Comparison of ENCODE assay signal across 2 cellular contexts in the genomic region with DNA sequence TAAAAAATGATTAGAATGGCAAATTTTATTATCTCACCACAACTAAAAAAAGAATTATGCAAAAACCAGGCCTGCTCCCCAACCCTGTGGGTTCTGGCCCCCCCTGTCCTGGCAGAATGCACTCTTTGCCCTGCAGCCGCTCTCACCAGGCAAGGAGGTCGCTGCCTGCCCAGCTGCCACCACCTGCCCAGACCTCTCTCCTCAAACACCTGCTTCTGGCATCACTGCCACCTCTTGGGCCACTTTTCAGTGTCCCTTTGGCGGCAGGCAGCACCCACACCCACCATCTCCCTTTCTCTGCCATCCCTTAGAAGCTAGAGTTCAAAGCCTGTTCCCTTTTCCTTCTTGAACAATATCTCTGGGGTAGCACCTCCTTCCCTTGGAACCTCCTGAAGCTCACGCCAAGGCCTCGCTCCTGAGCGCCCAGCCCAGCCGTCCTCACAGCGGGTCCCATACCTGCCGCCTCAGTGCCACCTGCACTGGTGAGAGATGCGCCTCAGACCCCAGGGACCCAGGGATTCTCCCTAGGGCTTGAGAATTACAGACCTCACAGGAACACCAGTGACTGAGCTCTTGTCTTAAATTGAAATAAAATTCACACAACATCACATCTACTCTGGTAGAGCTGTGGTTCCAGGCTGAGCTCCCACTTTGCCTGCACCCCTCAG.
TF ChIP-seq lines count a peak whose summit lies in the region.

No MANE protein-coding gene starts in this region.

TF ChIP-seq in H1, 55 proteins besides CTCF, POLR2A, EP300 and RAD21:
- TF ChIP-seq CHD1 (IDR thresholded peaks at IDR 0.05; ENCODE audit: low read depth, low read length): no peak
- no peak for TF ChIP-seq KDM1A (IDR thresholded peaks at IDR 0.05; ENCODE audit: borderline replicate concordance, low read length)
- no peak for TF ChIP-seq GTF2F1 (IDR thresholded peaks at IDR 0.05; ENCODE audit: borderline replicate concordance, low read depth, low read length)
- TF ChIP-seq JUN (IDR thresholded peaks at IDR 0.05; ENCODE audit: low read depth, low read length): no peak
- TF ChIP-seq ATF2 (IDR thresholded peaks at IDR 0.05; ENCODE audit: low read length): no peak
- TF ChIP-seq CHD2 (IDR thresholded peaks at IDR 0.05; ENCODE audit: low read length): no peak
- TF ChIP-seq ZNF274 (IDR thresholded peaks at IDR 0.05; ENCODE audit: borderline replicate concordance, extremely low read depth, low read length): no peak
TF ChIP-seq in H1: peak in this region for 0.

TF ChIP-seq in HEK293T, 16 proteins besides CTCF, POLR2A, EP300 and RAD21:
- TF ChIP-seq HDGF (IDR thresholded peaks at IDR 0.05; ENCODE audit: borderline replicate concordance): no peak
- no peak for TF ChIP-seq ZNF384 (IDR thresholded peaks at IDR 0.05)
TF ChIP-seq in HEK293T: peak in this region for 0.
